10 cellular contexts compared by ENCODE assay signal in genomic region chr1:171438441-171438840, GRCh38. TPM values are rescaled to one million over a fixed set of nuclear protein-coding genes. Genes with fewer than 3 reads are reported as not detected.
DNase-seq lines count a peak whose midpoint lies in the region; ATAC-seq, FAIRE-seq and TF ChIP-seq lines count a peak whose summit lies in the region.
"Had no signal": no experiment of that assay in that cellular context is flagged by ENCODE, and none has a peak within 500 bp of the region (broad histone marks: within the 10 kb centered on the region; RNA-seq: fewer than 3 reads in every experiment).

No MANE protein-coding gene starts in this region.

- H3K36me3 ChIP-seq in astrocyte (ENCODE audit: insufficient read depth, low read length), result no peaks in the 10 kb centered on the region
- no peaks in the 10 kb centered on the region for H3K36me3 ChIP-seq in left ventricle myocardium inferior
- H3K36me3 ChIP-seq in thyroid gland, result no peaks in the 10 kb centered on the region

- H3K27me3 ChIP-seq in astrocyte (ENCODE audit: insufficient read depth, low read length), result no peaks in the 10 kb centered on the region
- H3K27me3 ChIP-seq in left ventricle myocardium inferior (ENCODE audit: low read depth), result no peaks in the 10 kb centered on the region
- no peaks in the 10 kb centered on the region for H3K27me3 ChIP-seq in thyroid gland

- 46 to 52% methylated on average over 2 of the region's 2 CpGs for WGBS in thyroid gland, 2 donors

- no peaks in the 10 kb centered on the region for H3K27me3 Mint-ChIP-seq in astrocyte (ENCODE audit: low read depth, unreplicated experiment)
- no peaks in the 10 kb centered on the region for H3K27me3 Mint-ChIP-seq in activated naive CD8-positive, alpha-beta T cell treated with anti-CD3 and anti-CD28 coated beads for 36 hours

- DNase-seq in HS-27A (ENCODE audit: low read depth), result peak; percentile 92
- peak; percentile 98 for DNase-seq in astrocyte (ENCODE audit: low read depth)
- peak; percentile 46 for DNase-seq in left ventricle myocardium inferior
- peak; percentile 3 to 5 for DNase-seq in thyroid gland
- DNase-seq in activated naive CD8-positive, alpha-beta T cell treated with anti-CD3 and anti-CD28 coated beads for 36 hours, result no peak
- DNase-seq in activated gamma-delta T cell (lab: John Stamatoyannopoulos, UW), result no peak
- DNase-seq: naive thymus-derived CD8-positive, alpha-beta T cell; T-helper 2 cell had no signal

- H3K27ac Mint-ChIP-seq in astrocyte (ENCODE audit: unreplicated experiment), result peak overlapping the region; percentile 64
- no peak overlapping the region for H3K27ac Mint-ChIP-seq in activated naive CD8-positive, alpha-beta T cell treated with anti-CD3 and anti-CD28 coated beads for 36 hours
- H3K27ac Mint-ChIP-seq: naive thymus-derived CD8-positive, alpha-beta T cell had no signal

- H3K4me1 ChIP-seq in astrocyte (ENCODE audit: insufficient read depth, low read length), result peaks cover 25% of the 10 kb centered on the region
- peaks cover 6% of the 10 kb centered on the region for H3K4me1 ChIP-seq in left ventricle myocardium inferior
- peaks cover 0 to 3% of the 10 kb centered on the region in 2 donors for H3K4me1 ChIP-seq in thyroid gland

- peak overlapping the region; percentile 46 for H3K9ac ChIP-seq in astrocyte (ENCODE audit: low read length)

- H3K4me3 ChIP-seq in astrocyte (ENCODE audit: insufficient read depth, low read depth, low read length) (no peak overlapping the region), left ventricle myocardium inferior (no peak overlapping the region), thyroid gland (replicated peaks in 1 of 3) (no peak overlapping the region)

- peak overlapping the region; percentile 32 for H3K4me2 ChIP-seq in astrocyte (ENCODE audit: low read length)

- no peak overlapping the region for H3K4me3 Mint-ChIP-seq in astrocyte (ENCODE audit: unreplicated experiment)
- no peak overlapping the region for H3K4me3 Mint-ChIP-seq in activated naive CD8-positive, alpha-beta T cell treated with anti-CD3 and anti-CD28 coated beads for 36 hours
- H3K4me3 Mint-ChIP-seq: naive thymus-derived CD8-positive, alpha-beta T cell had no signal

- H3K36me3 Mint-ChIP-seq in astrocyte (ENCODE audit: low read depth, unreplicated experiment), result no peaks in the 10 kb centered on the region
- H3K36me3 Mint-ChIP-seq in activated naive CD8-positive, alpha-beta T cell treated with anti-CD3 and anti-CD28 coated beads for 36 hours, result no peaks in the 10 kb centered on the region

- no peaks in the 10 kb centered on the region for H4K20me1 ChIP-seq in astrocyte (ENCODE audit: insufficient read depth, low read length)

- H3K9me3 ChIP-seq in astrocyte (ENCODE audit: insufficient read depth, low read depth, low read length) (no peaks in the 10 kb centered on the region), left ventricle myocardium inferior (replicated peaks) (no peaks in the 10 kb centered on the region), thyroid gland (no peaks in the 10 kb centered on the region)

- H3K79me2 ChIP-seq in astrocyte (ENCODE audit: insufficient read depth, low read length), result no peaks in the 10 kb centered on the region

- FAIRE-seq in astrocyte (lab: Jason Lieb, UNC), result peak; percentile 85
- FAIRE-seq: endometrium had no signal

- peak overlapping the region; percentile 78 for H3K27ac ChIP-seq in astrocyte (ENCODE audit: low read depth, low read length)
- no peak overlapping the region for H3K27ac ChIP-seq in left ventricle myocardium inferior (replicated peaks)
- H3K27ac ChIP-seq in thyroid gland, result no peak overlapping the region

- intact Hi-C loops in left ventricle myocardium inferior (cut with micrococcal nuclease), result no loop called here
- intact Hi-C loops in thyroid gland (cut with DNase I), result no loop called here

- no peak for TF ChIP-seq POLR2A in thyroid gland (IDR thresholded peaks at IDR 0.05)

- H2AFZ ChIP-seq in astrocyte (ENCODE audit: low read depth, low read length), result no peak overlapping the region

- ATAC-seq in GM18870 (IDR thresholded peaks at IDR 0.05; ENCODE audit: unreplicated experiment), result no peak
- ATAC-seq: naive thymus-derived CD8-positive, alpha-beta T cell had no signal

- TF ChIP-seq CTCF in astrocyte (IDR thresholded peaks at IDR 0.05; ENCODE audit: insufficient read depth, low read depth, low read length), result no peak
- no peak for TF ChIP-seq CTCF in left ventricle myocardium inferior (IDR thresholded peaks at IDR 0.05; ENCODE audit: borderline replicate concordance)
- no peak for TF ChIP-seq CTCF in thyroid gland (IDR thresholded peaks at IDR 0.05)

- peaks cover 11% of the 10 kb centered on the region for H3K4me1 Mint-ChIP-seq in astrocyte (ENCODE audit: low read depth, unreplicated experiment)
- peaks cover 11% of the 10 kb centered on the region for H3K4me1 Mint-ChIP-seq in activated naive CD8-positive, alpha-beta T cell treated with anti-CD3 and anti-CD28 coated beads for 36 hours

- no peaks in the 10 kb centered on the region for H3K9me3 Mint-ChIP-seq in astrocyte (ENCODE audit: unreplicated experiment)
- no peaks in the 10 kb centered on the region for H3K9me3 Mint-ChIP-seq in activated naive CD8-positive, alpha-beta T cell treated with anti-CD3 and anti-CD28 coated beads for 36 hours
- H3K9me3 Mint-ChIP-seq: naive thymus-derived CD8-positive, alpha-beta T cell had no signal

RNA-seq across cellular contexts. Expression of gene PRRC2C, which starts 46.9 kb away (rescaled TPM):
- total RNA-seq in astrocyte, result 191 and 196 TPM in 2 replicates
- 45.8 TPM for total RNA-seq in left ventricle myocardium inferior
- 100 to 1,000 TPM in 1 of 4 donors, 10 to 100 TPM in 3; 70.0 to 278 (median 81.4) TPM for total RNA-seq in thyroid gland
- 100 to 1,000 TPM; 252 to 256 TPM for total RNA-seq in activated naive CD8-positive, alpha-beta T cell treated with anti-CD3 and anti-CD28 coated beads for 36 hours

Comparison
In these comparisons a context has a peak if more than half of its experiments do, and no peak if none do; other contexts are left out.
1. DNase-seq: peak in HS-27A (single experiment), astrocyte (single experiment), left ventricle myocardium inferior (single experiment) and thyroid gland (2 of 2); none in activated naive CD8-positive, alpha-beta T cell treated with anti-CD3 and anti-CD28 coated beads for 36 hours (single experiment) and activated gamma-delta T cell (single experiment).